In the genomic region with DNA sequence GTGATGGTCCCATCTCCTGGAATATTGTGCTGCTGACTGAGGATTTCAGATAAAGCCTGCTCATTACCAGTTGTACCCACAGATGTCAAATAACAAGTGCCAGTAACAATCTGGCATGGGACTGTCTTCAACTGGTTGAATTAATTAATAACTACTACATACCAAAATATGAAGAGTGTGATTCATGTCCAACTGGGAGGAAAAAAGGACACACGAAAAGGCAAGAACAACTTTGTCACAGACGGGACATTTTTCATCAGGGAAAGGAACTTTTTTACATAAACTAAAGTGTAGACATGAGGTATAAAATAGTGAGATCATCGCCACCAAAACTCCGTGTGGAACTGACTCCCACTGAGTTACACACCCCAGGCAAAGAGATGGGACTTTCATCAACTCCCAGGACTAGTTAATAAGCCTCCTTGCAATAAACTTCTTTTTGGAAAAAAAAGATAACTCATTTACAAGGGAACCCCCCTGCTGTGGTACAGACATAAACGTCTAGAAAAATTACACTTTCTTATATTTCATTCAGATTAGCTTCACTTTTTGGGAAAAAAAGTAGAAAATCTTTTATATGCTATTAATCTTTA, we compare ENCODE assay signal across 17 cellular contexts. TPM values are rescaled to one million over a fixed set of nuclear protein-coding genes. Genes with fewer than 3 reads are reported as not detected.
A peak's percentile ranks its signal among the peaks of the same experiment; 100 is the strongest.
DNase-seq lines count a peak whose midpoint lies in the region; TF ChIP-seq lines count a peak whose summit lies in the region.
"Had no signal": no experiment of that assay in that cellular context is flagged by ENCODE, and none has a peak within 500 bp of the region (broad histone marks: within the 10 kb centered on the region; RNA-seq: fewer than 3 reads in every experiment).

No MANE protein-coding gene starts in this region.

- CTCF ChIA-PET in A673 (lab: Charles Lee) (no interaction called here), HEK293 (lab: Yijun Ruan, JAX) (interaction anchor here (0.6 kb wide), 1 partner anchor 126 kb away, joined by 4 read pairs; no protein-coding TSS in a partner anchor), mammary epithelial cell (lab: Charles Lee; ENCODE audit: low non-redundant PET) (no interaction called here)

- no peak overlapping the region for H3K4me3 ChIP-seq in A673 (ENCODE audit: low read depth, low read length, poor library complexity, severe bottlenecking)
- H3K4me3 ChIP-seq in HEK293 (ENCODE audit: low read depth, low read length): no peak overlapping the region
- no peak overlapping the region for H3K4me3 ChIP-seq in mammary epithelial cell (replicated peaks in 1 of 3; ENCODE audit: insufficient read depth in 1 of 3, low read depth in 2 of 3, low read length in 3 of 3)
- no peak overlapping the region for H3K4me3 ChIP-seq in mesodermal cell (ENCODE audit: extremely low read depth, insufficient read depth, low read length, poor library complexity, severe bottlenecking)
- no peak overlapping the region for H3K4me3 ChIP-seq in SJCRH30

- H3K9me3 ChIP-seq in A673 (ENCODE audit: low read depth, low read length, poor library complexity, severe bottlenecking) (no peaks in the 10 kb centered on the region), HEK293 (ENCODE audit: control insufficient read depth, insufficient read depth, low read depth, low read length) (no peaks in the 10 kb centered on the region), mammary epithelial cell (replicated peaks; ENCODE audit: insufficient read depth, low read length) (no peaks in the 10 kb centered on the region), mesodermal cell (ENCODE audit: control insufficient read depth, low read length) (no peaks in the 10 kb centered on the region), SJCRH30 (replicated peaks) (no peaks in the 10 kb centered on the region)

- H3K36me3 ChIP-seq in A673 (ENCODE audit: insufficient read depth, low read length, poor library complexity, severe bottlenecking) (peaks cover 65% of the 10 kb centered on the region), HEK293 (ENCODE audit: control insufficient read depth in 2 of 2, insufficient read depth in 1 of 2, low read length in 2 of 2) (no peaks in the 10 kb centered on the region), mammary epithelial cell (ENCODE audit: insufficient read depth, low read length) (no peaks in the 10 kb centered on the region), mesodermal cell (ENCODE audit: control insufficient read depth, insufficient read depth, low read length) (no peaks in the 10 kb centered on the region), SJCRH30 (no peaks in the 10 kb centered on the region)

- BruUV-seq in A673 (replicated peaks; lab: Mats Ljungman, UMichigan) (no TSS peak), mammary epithelial cell (replicated peaks; lab: Mats Ljungman, UMichigan) (TSS peak; percentile 40)

- no peak overlapping the region for H3K4me2 ChIP-seq in mammary epithelial cell (ENCODE audit: insufficient read depth, low read depth, low read length)

- H3K27me3 ChIP-seq in A673 (replicated peaks; ENCODE audit: insufficient read depth, low read depth, low read length, poor library complexity) (no peaks in the 10 kb centered on the region), mammary epithelial cell (ENCODE audit: insufficient read depth, low read length) (no peaks in the 10 kb centered on the region), SJCRH30 (no peaks in the 10 kb centered on the region)

- H3K9ac ChIP-seq in mammary epithelial cell (ENCODE audit: insufficient read depth, low read length): no peak overlapping the region

- peaks cover 64% of the 10 kb centered on the region for H3K4me1 ChIP-seq in A673 (ENCODE audit: insufficient read depth, low read length, poor library complexity, severe bottlenecking)
- peaks cover 7% of the 10 kb centered on the region; the same call in 1 of the 2 replicates for H3K4me1 ChIP-seq in HEK293 (ENCODE audit: control insufficient read depth, insufficient read depth, low read length)
- no peaks in the 10 kb centered on the region for H3K4me1 ChIP-seq in mammary epithelial cell (ENCODE audit: insufficient read depth, low read length)
- H3K4me1 ChIP-seq in mesodermal cell (ENCODE audit: control insufficient read depth, insufficient read depth, low read length, poor library complexity, severe bottlenecking): peaks cover 6% of the 10 kb centered on the region
- H3K4me1 ChIP-seq in SJCRH30: no peaks in the 10 kb centered on the region; the same call in 1 of the 2 replicates

- TF ChIP-seq CTCF in A673 (conservative IDR thresholded peaks at IDR 0.05; ENCODE audit: low read depth, low read length) (no peak), HEK293 (tag by site-specific recombination; IDR thresholded peaks at IDR 0.05) (no peak), mammary epithelial cell (conservative IDR thresholded peaks at IDR 0.05 in 1 of 2, IDR thresholded peaks at IDR 0.05 in 1 of 2; ENCODE audit: extremely low read depth in 1 of 2, insufficient read depth in 1 of 2, low read depth in 1 of 2, low read length in 2 of 2) (no peak), GM20000 (IDR thresholded peaks at IDR 0.05; ENCODE audit: extremely low read depth, missing control alignments) (no peak)

- POLR2A ChIA-PET in A673 (lab: Charles Lee; ENCODE audit: low non-redundant PET) (interaction anchor here (0.6 kb wide), 1 partner anchor 30 kb away, joined by 3 read pairs; no protein-coding TSS in a partner anchor), HEK293 (lab: Yijun Ruan, JAX) (no interaction called here)

- dilution Hi-C loops in mammary epithelial cell (cut with HindIII; ENCODE audit: low sequenced_read_pairs): no loop called here

- H3K79me2 ChIP-seq in mammary epithelial cell (ENCODE audit: insufficient read depth, low read length): no peaks in the 10 kb centered on the region

- H4K20me1 ChIP-seq in mammary epithelial cell (ENCODE audit: insufficient read depth, low read length): no peaks in the 10 kb centered on the region

- DNase-seq in A673 (ENCODE audit: low spot score): no peak
- DNase-seq in mammary epithelial cell: no peak
- no peak for DNase-seq in GDM1 (lab: John Stamatoyannopoulos, UW)
- no peak for DNase-seq in SJCRH30
- no peak for DNase-seq in GM20000 (ENCODE audit: low spot score)
- DNase-seq: COR-L47; KG1; NCI-H1048; NCI-H1436 treated with DMSO at 0.1 percent for 48 hours; NCI-H2029 treated with DMSO at 0.1 percent for 48 hours; NCI-H2171 treated with DMSO at 0.1 percent for 48 hours; NCI-H446 treated with DMSO at 0.1 percent for 48 hours; NK-92 treated with Interleukin-12 subunit alpha and Interleukin-12 subunit beta, amount 100 ng/mL, for 24 hours; SHP77 treated with DMSO at 0.1 percent for 48 hours had no signal

- H2AFZ ChIP-seq in mammary epithelial cell (ENCODE audit: low read depth, low read length): no peak overlapping the region

- H3K27ac ChIP-seq in A673 (ENCODE audit: low read depth, low read length, poor library complexity, severe bottlenecking): peak overlapping the region; percentile 83
- H3K27ac ChIP-seq in HEK293 (ENCODE audit: extremely low read depth, low read depth, low read length): no peak overlapping the region; the same call in 1 of the 2 replicates
- no peak overlapping the region for H3K27ac ChIP-seq in mammary epithelial cell (ENCODE audit: insufficient read depth, low read depth, low read length)
- H3K27ac ChIP-seq in mesodermal cell (ENCODE audit: low read depth, low read length, severe bottlenecking): peak overlapping the region; percentile 10
- no peak overlapping the region for H3K27ac ChIP-seq in SJCRH30

- intact Hi-C loops in A673 (cut with micrococcal nuclease; ENCODE audit: unreplicated experiment) (no loop called here), mammary epithelial cell (cut with micrococcal nuclease) (no loop called here)

- 75% methylated on average over 5 of the region's 5 CpGs for WGBS in mammary epithelial cell (ENCODE audit: low coverage, missing lambda C conversion rate)
- 80% methylated on average over 1 of the region's 5 CpGs; no CpG with 5 or more reads in 1 of the 2 experiments for WGBS in mesodermal cell (ENCODE audit: insufficient coverage in 2 of 2), 2 experiments

- in situ Hi-C loops in mammary epithelial cell (cut with MboI; ENCODE audit: low sequenced_read_pairs in 2 of 2): no loop called here

TF ChIP-seq in HEK293, 187 proteins besides CTCF, POLR2A, EP300 and RAD21 (continues in another document):
- TF ChIP-seq SP3 (tag by site-specific recombination; IDR thresholded peaks at IDR 0.05): no peak
- no peak for TF ChIP-seq KLF1 (tag by site-specific recombination; IDR thresholded peaks at IDR 0.05)
- TF ChIP-seq GLIS2 (tag by site-specific recombination; IDR thresholded peaks at IDR 0.05): no peak
- peak; percentile 45; the same call in 1 of the 2 replicates for TF ChIP-seq ZSCAN30 (tag by site-specific recombination; IDR thresholded peaks at IDR 0.05)
- TF ChIP-seq ZNF16 (tag by site-specific recombination; IDR thresholded peaks at IDR 0.05; ENCODE audit: low read depth): no peak
- TF ChIP-seq ZNF843 (tag by site-specific recombination; IDR thresholded peaks at IDR 0.05): peak; percentile 48; the same call in 1 of the 2 replicates
- no peak for TF ChIP-seq ZFP3 (tag by site-specific recombination; IDR thresholded peaks at IDR 0.05; ENCODE audit: low read depth)
- TF ChIP-seq ZNF660 (tag by site-specific recombination; IDR thresholded peaks at IDR 0.05): no peak

RNA-seq across cellular contexts. Expression of a gene that starts 12.9 kb away (rescaled TPM):
- total RNA-seq in A673 (2021) (76.2 and 78.9 TPM in 2 replicates), mammary epithelial cell (1 to 10 TPM; 2.5 to 6.7 TPM)
- polyA plus RNA-seq in mammary epithelial cell: 2.7 TPM
- polyA minus RNA-seq in mammary epithelial cell: 3.5 TPM
- 2.0 TPM for polyA plus RNA-seq in mesodermal cell (2013, experiment 1 of 2)
- 1.6 TPM for polyA plus RNA-seq in mesodermal cell (2013, experiment 2 of 2)
- 0.06 TPM in 1 of 2 replicates, not detected in the other for total RNA-seq in SJCRH30 (2014; rRNA removed; shearing (Covaris generic))

RNA-seq across cellular contexts. Expression of a gene that starts 40.7 kb away (rescaled TPM):
- total RNA-seq in A673 (2021) (4.0 and 4.9 TPM in 2 replicates), mammary epithelial cell (1 to 10 TPM; 2.6 to 4.2 TPM)
- 1.8 TPM for polyA plus RNA-seq in mammary epithelial cell
- polyA minus RNA-seq in mammary epithelial cell: 1.9 TPM
- polyA plus RNA-seq in mesodermal cell (2013, experiment 1 of 2): 2.5 TPM
- 3.6 TPM for polyA plus RNA-seq in mesodermal cell (2013, experiment 2 of 2)
- total RNA-seq in SJCRH30 (2014; rRNA removed; shearing (Covaris generic)): 1.2 and 1.3 TPM in 2 replicates

RNA-seq across cellular contexts. Expression of a gene that starts 55.0 kb away (rescaled TPM):
- 123 and 135 TPM in 2 replicates for total RNA-seq in A673 (2021)
- under 1 TPM in 1 of 2 donors, not detected in 1; 0.50 TPM for total RNA-seq in mammary epithelial cell
- polyA plus RNA-seq in mammary epithelial cell: 0.09 TPM
- polyA minus RNA-seq in mammary epithelial cell: not detected
- 1.8 TPM for polyA plus RNA-seq in mesodermal cell (2013, experiment 1 of 2)
- 1.2 TPM for polyA plus RNA-seq in mesodermal cell (2013, experiment 2 of 2)
- 0.08 and 0.18 TPM in 2 replicates for total RNA-seq in SJCRH30 (2014; rRNA removed; shearing (Covaris generic))
- total RNA-seq: OCI-LY7 had no signal

Comparison
In these comparisons a context has a peak if more than half of its experiments do, and no peak if none do; other contexts are left out.
1. H3K27ac ChIP-seq: peak in A673 (single experiment) and mesodermal cell (single experiment); none in HEK293 (single experiment), mammary epithelial cell (single experiment) and SJCRH30 (single experiment).
2. RNA of a gene that starts 55.0 kb away (total RNA-seq): 123 to 135 TPM in A673; 0.50 TPM in mammary epithelial cell and 0.08 to 0.18 TPM in SJCRH30; every median in the first group is over 10 times any median in the second.